ENCODE assay signal across 16 cellular contexts in the genomic region with DNA sequence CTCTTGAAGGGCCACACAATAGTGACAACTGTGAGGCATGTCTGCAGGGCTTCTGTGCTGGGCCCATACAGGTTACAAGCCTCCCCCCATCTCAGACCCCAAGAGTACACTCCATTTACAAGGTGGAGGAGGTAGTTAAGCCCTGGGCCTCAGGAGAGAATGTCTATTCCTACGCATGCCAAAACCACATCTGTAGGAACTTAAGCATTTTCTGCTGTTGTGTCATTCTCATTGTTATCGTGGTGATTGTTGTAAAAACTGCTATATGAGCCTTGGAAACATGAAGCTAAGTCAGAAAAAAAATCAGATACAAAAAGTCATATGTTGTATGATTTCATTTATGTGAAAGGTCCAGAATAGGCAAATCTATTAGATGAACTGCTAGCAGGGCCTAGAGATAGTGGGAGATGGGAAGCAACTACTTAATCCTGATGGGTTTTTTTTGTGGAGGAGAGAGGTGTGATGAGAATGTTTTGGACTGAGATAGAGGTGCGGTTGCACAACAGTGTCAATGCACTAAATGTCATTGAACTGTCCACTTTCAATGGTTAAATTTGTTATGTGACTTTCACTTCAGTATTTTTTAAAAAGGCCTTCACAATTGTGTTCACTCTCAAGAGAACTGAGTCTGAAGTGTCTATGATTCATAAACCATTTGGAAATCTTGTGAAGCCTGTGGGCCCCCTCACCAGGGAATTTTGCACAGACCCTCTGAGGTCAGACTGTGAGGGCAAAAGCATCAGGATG. TPM values are rescaled to one million over a fixed set of nuclear protein-coding genes. Genes with fewer than 3 reads are reported as not detected.
A peak's percentile ranks its signal among the peaks of the same experiment; 100 is the strongest.
DNase-seq lines count a peak whose midpoint lies in the region; ATAC-seq and TF ChIP-seq lines count a peak whose summit lies in the region.
"Had no signal": no experiment of that assay in that cellular context is flagged by ENCODE, and none has a peak within 500 bp of the region (broad histone marks: within the 10 kb centered on the region; RNA-seq: fewer than 3 reads in every experiment).

No MANE protein-coding gene starts in this region.

- no peak overlapping the region for H3K27ac ChIP-seq in effector memory CD4-positive, alpha-beta T cell (ENCODE audit: insufficient read depth, low read length, poor library complexity, severe bottlenecking)
- H3K27ac ChIP-seq: parathyroid adenoma had no signal

- DNase-seq in AG09309 (ENCODE audit: low read depth) (peak; percentile 72), RPMI8226 (peak; percentile 17), fibroblast of villous mesenchyme (ENCODE audit: low read depth) (peak; percentile 26), NCI-H128 (lab: John Stamatoyannopoulos, UW; ENCODE audit: unreplicated experiment) (no peak)
- DNase-seq in activated naive CD4-positive, alpha-beta T cell treated with Interleukin-2 at 50 U/mL for 16 hours, result no peak
- no peak for DNase-seq in stimulated activated CD4-positive, alpha-beta T cell treated with anti-CD3 and anti-CD28 coated beads, Interleukin-2, amount 100 ng/mL, for 24 hours
- DNase-seq in effector memory CD4-positive, alpha-beta T cell, result no peak
- DNase-seq: activated CD4-positive, alpha-beta T cell treated with anti-CD3 and anti-CD28 coated beads for 4 hours; activated gamma-delta T cell; left ventricle myocardium superior; stimulated activated CD4-positive, alpha-beta T cell treated with anti-CD3 and anti-CD28 coated beads, Interleukin-4, amount 100 ng/mL, for 4 hours had no signal

- no peaks in the 10 kb centered on the region for H3K36me3 ChIP-seq in effector memory CD4-positive, alpha-beta T cell (ENCODE audit: control insufficient read depth, insufficient read depth, low read length)

- peak; percentile 46 for ATAC-seq in GM18907 (IDR thresholded peaks at IDR 0.05; ENCODE audit: unreplicated experiment)
- ATAC-seq: left ventricle myocardium superior had no signal

- TF ChIP-seq CTCF in AG09309 (IDR thresholded peaks at IDR 0.05; ENCODE audit: control insufficient read depth, insufficient read depth, low read depth, low read length, missing control alignments) (no peak), fibroblast of villous mesenchyme (IDR thresholded peaks at IDR 0.05; ENCODE audit: insufficient read depth, low read depth, low read length) (no peak)

- no peaks in the 10 kb centered on the region for H3K4me1 ChIP-seq in effector memory CD4-positive, alpha-beta T cell (ENCODE audit: control insufficient read depth, insufficient read depth, low read length, poor library complexity, severe bottlenecking)

- no peaks in the 10 kb centered on the region for H3K27me3 ChIP-seq in effector memory CD4-positive, alpha-beta T cell (replicated peaks; ENCODE audit: control insufficient read depth, insufficient read depth, low read length, poor library complexity, severe bottlenecking)

- H3K4me3 ChIP-seq in AG09309 (ENCODE audit: control insufficient read depth, low read depth, low read length) (no peak overlapping the region), fibroblast of villous mesenchyme (ENCODE audit: low read depth, low read length) (no peak overlapping the region)
- no peak overlapping the region for H3K4me3 ChIP-seq in effector memory CD4-positive, alpha-beta T cell (ENCODE audit: insufficient read depth, low read depth, low read length, poor library complexity, severe bottlenecking)

- H3K9me3 ChIP-seq in effector memory CD4-positive, alpha-beta T cell (ENCODE audit: control insufficient read depth, low read length), result no peaks in the 10 kb centered on the region

RNA-seq across cellular contexts. Expression of a gene that starts 3.0 kb away (rescaled TPM):
- total RNA-seq in fibroblast of villous mesenchyme, result 0.43 TPM in 1 of 2 replicates, not detected in the other
- total RNA-seq: chondrocyte, glomerular endothelial cell, left ventricle myocardium superior, temporal lobe had no signal

RNA-seq across cellular contexts. Expression of a gene that starts 36.1 kb away (rescaled TPM):
- under 0.01 TPM in 1 of 2 replicates, not detected in the other for total RNA-seq in fibroblast of villous mesenchyme
- total RNA-seq: chondrocyte, glomerular endothelial cell had no signal

Comparison
In these comparisons a context has a peak if more than half of its experiments do, and no peak if none do; other contexts are left out.
1. DNase-seq: peak in AG09309 (single experiment), RPMI8226 (single experiment) and fibroblast of villous mesenchyme (single experiment); none in NCI-H128 (single experiment), activated naive CD4-positive, alpha-beta T cell treated with Interleukin-2 at 50 U/mL for 16 hours (single experiment), stimulated activated CD4-positive, alpha-beta T cell treated with anti-CD3 and anti-CD28 coated beads, Interleukin-2, amount 100 ng/mL, for 24 hours (0 of 2) and effector memory CD4-positive, alpha-beta T cell (0 of 3).